Comparison of ENCODE assay signal across 8 cellular contexts in the genomic region with DNA sequence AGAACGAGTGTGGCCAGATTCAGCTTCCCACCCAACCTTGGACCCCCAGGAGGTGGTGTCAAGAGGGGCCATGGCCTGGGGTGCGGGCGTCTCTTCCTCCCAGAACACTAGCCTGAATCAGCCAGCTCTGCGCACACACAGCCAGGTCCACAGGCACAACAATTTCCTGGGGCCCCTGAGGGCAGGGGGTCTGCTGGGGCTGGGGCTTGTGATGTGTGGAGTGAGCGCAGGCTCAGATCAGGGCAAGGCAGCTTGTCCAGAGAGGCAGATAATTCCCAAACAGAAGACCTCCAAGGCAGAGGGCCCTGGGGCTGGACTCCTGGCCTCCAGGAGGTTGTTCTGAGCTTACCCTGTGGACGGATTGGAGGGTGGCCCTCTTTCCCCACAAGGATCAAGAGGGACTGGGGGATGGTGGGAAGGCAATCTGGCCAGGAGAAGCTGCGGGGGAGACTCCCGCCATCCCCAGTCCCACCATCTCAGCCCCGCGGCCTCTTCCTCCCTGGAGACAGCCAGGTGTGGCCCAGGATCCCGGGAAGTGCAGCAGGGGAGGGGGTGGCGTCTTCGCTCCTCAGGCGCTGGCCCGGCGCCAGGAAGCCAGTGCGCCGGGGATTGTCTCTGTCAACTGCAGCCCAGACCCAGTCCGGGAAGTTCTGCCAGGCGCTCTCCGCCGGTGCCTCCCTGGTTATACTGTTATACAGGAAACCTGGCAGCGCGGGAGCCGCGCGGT. TPM values are rescaled to one million over a fixed set of nuclear protein-coding genes. Genes with fewer than 3 reads are reported as not detected.
DNase-seq lines count a peak whose midpoint lies in the region; ATAC-seq, FAIRE-seq and TF ChIP-seq lines count a peak whose summit lies in the region.

No MANE protein-coding gene starts in this region.

- no peak overlapping the region for H3K27ac Mint-ChIP-seq in activated naive CD8-positive, alpha-beta T cell

- H3K4me1 ChIP-seq in A549, result peaks cover 44% of the 10 kb centered on the region
- 0 out of 2 replicates have a peak, but pooled peaks cover 11% of the 10 kb centered on the region for H3K4me1 ChIP-seq in HUES64 (ENCODE audit: insufficient read depth, low read length)

- no peaks in the 10 kb centered on the region for H3K36me3 Mint-ChIP-seq in activated naive CD8-positive, alpha-beta T cell

- no peak for TF ChIP-seq RAD21 in A549 (conservative IDR thresholded peaks at IDR 0.05 in 1 of 2, IDR thresholded peaks at IDR 0.05 in 1 of 2)

- H3K4me2 ChIP-seq in A549, result peak overlapping the region; percentile 96

- FAIRE-seq in A549 (lab: Jason Lieb, UNC), result no peak

- H3K4me3 ChIP-seq in A549, result peak overlapping the region; percentile 43
- peak overlapping the region; percentile 53 for H3K4me3 ChIP-seq in HUES64 (ENCODE audit: low read length)

- 0 out of 6 replicates have a peak overlapping the region, but pooled peaks of 1 of the 2 experiments have one; percentile 22 for H3K27ac ChIP-seq in A549
- H3K27ac ChIP-seq in HUES64 (ENCODE audit: low read depth, low read length), result no peak overlapping the region

- H3K27me3 ChIP-seq in HUES64 (ENCODE audit: insufficient read depth, low read length), result peaks cover 95% of the 10 kb centered on the region

- no peak for TF ChIP-seq CTCF in A549 (IDR thresholded peaks at IDR 0.05)

- TF ChIP-seq POLR2A in A549 (IDR thresholded peaks at IDR 0.05; ENCODE audit: low read length), result no peak

- POLR2A ChIA-PET in A549 (lab: Yijun Ruan, JAX), result interaction anchor here (0.6 kb wide), 1 partner anchor 11 kb away, joined by 4 read pairs; no protein-coding TSS in a partner anchor

- no peak overlapping the region for H3K9ac ChIP-seq in HUES64 (ENCODE audit: low read depth, low read length)

- 29% methylated on average over 17 of the region's 27 CpGs for WGBS in A549 (ENCODE audit: missing lambda C conversion rate)
- 10% methylated on average over 25 of the region's 27 CpGs for WGBS in HUES64

- H3K4me3 Mint-ChIP-seq in activated naive CD8-positive, alpha-beta T cell, result peak overlapping the region; percentile 72

- peaks cover 14% of the 10 kb centered on the region for H3K4me1 Mint-ChIP-seq in activated naive CD8-positive, alpha-beta T cell (ENCODE audit: low read depth)

- H3K27me3 Mint-ChIP-seq in activated naive CD8-positive, alpha-beta T cell, result peaks cover 7% of the 10 kb centered on the region

- DNase-seq in A549 (ENCODE audit: low read depth in 1 of 2, low spot score in 1 of 2), result no peak
- no peak for DNase-seq in left lobe of liver (ENCODE audit: low spot score)
- DNase-seq in NCI-H2107 (lab: John Stamatoyannopoulos, UW), result no peak
- DNase-seq in SKM-1 (lab: John Stamatoyannopoulos, UW; ENCODE audit: unreplicated experiment), result no peak
- DNase-seq in stimulated activated CD4-positive, alpha-beta T cell treated with anti-CD3 and anti-CD28 coated beads, Interleukin-4, amount 100 ng/mL, for 1 hour, result no peak

- H3K9me3 Mint-ChIP-seq in activated naive CD8-positive, alpha-beta T cell (ENCODE audit: low read depth), result no peaks in the 10 kb centered on the region

- ATAC-seq in A549 (no peak), left lobe of liver (peak; percentile 5), GM19397 (IDR thresholded peaks at IDR 0.05; ENCODE audit: unreplicated experiment) (no peak)

- H3K9me3 ChIP-seq in A549, result no peaks in the 10 kb centered on the region
- H3K9me3 ChIP-seq in HUES64 (ENCODE audit: insufficient read depth, low read depth, low read length), result no peaks in the 10 kb centered on the region

- CTCF ChIA-PET in A549 (lab: Yijun Ruan, JAX), result interaction anchor here (1.0 to 3.7 kb wide), 5 partner anchors 9 to 23 kb away, joined by 3 to 22 read pairs (median 4); no protein-coding TSS in a partner anchor

- no peaks in the 10 kb centered on the region for H3K36me3 ChIP-seq in HUES64 (ENCODE audit: insufficient read depth, low read length)

- TF ChIP-seq EP300 in A549 (IDR thresholded peaks at IDR 0.05), result no peak

TF ChIP-seq in A549, 52 proteins besides CTCF, POLR2A, EP300 and RAD21:
- TF ChIP-seq, protein P1, sequence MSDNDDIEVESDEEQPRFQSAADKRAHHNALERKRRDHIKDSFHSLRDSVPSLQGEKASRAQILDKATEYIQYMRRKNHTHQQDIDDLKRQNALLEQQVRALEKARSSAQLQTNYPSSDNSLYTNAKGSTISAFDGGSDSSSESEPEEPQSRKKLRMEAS (IDR thresholded peaks at IDR 0.05), result no peak
- no peak for TF ChIP-seq HOXB5 (CRISPR knock-in tag; IDR thresholded peaks at IDR 0.05)
- TF ChIP-seq, protein P2, sequence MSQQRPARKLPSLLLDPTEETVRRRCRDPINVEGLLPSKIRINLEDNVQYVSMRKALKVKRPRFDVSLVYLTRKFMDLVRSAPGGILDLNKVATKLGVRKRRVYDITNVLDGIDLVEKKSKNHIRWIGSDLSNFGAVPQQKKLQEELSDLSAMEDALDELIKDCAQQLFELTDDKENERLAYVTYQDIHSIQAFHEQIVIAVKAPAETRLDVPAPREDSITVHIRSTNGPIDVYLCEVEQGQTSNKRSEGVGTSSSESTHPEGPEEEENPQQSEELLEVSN (IDR thresholded peaks at IDR 0.05; ENCODE audit: borderline replicate concordance, low read depth), result no peak
- no peak for TF ChIP-seq CHD2 (IDR thresholded peaks at IDR 0.05; ENCODE audit: low read length, partially characterized antibody)
- no peak for TF ChIP-seq HDAC2 (IDR thresholded peaks at IDR 0.05)

RNA-seq across cellular contexts. Expression of a gene that starts 52.0 kb away (rescaled TPM):
- polyA plus RNA-seq in A549 (2011; rRNA removed), result 186 and 201 TPM in 2 replicates
- polyA plus RNA-seq in A549 (2012; cell fraction: cytosol; rRNA removed), result 80.2 and 84.0 TPM in 2 replicates
- 34.3 and 46.9 TPM in 2 replicates for polyA plus RNA-seq in A549 (2012; cell fraction: nucleus; rRNA removed)
- 105 to 111 TPM (median 109 TPM) in 3 replicates for polyA plus RNA-seq in A549 (2017; fragmentation: RNase III; extraction: RNeasy Plus Mini Kit Qiagen cat#74134 plus additional on column Dnase treatment)
- 42.1 and 44.1 TPM in 2 replicates for polyA minus RNA-seq in A549 (2011; rRNA and poly(A)+ RNA removed)
- 48.6 TPM for polyA plus RNA-seq in HUES64 (2013, experiment 1 of 2)
- 62.4 TPM for polyA plus RNA-seq in HUES64 (2013, experiment 2 of 2)
- 21.1 TPM for total RNA-seq in left lobe of liver
